2 cellular contexts compared by ENCODE assay signal in genomic region chr7:23477170-23477525, GRCh38.
TF ChIP-seq lines count a peak whose summit lies in the region.

No MANE protein-coding gene starts in this region.

TF ChIP-seq in SK-N-SH, 30 proteins besides CTCF, POLR2A, EP300 and RAD21 (continued from another document):
- TF ChIP-seq ZBTB33 (IDR thresholded peaks at IDR 0.05; ENCODE audit: borderline replicate concordance, low read depth) (no peak), REST (IDR thresholded peaks at IDR 0.05; ENCODE audit: low read depth, low read length) (no peak), SIN3A (IDR thresholded peaks at IDR 0.05; ENCODE audit: borderline replicate concordance, low read depth, low read length) (no peak), FOSL2 (IDR thresholded peaks at IDR 0.05; ENCODE audit: borderline replicate concordance, low read depth) (no peak), MEF2A (IDR thresholded peaks at IDR 0.05; ENCODE audit: borderline replicate concordance, low read depth) (no peak), TAF1 (IDR thresholded peaks at IDR 0.05; ENCODE audit: borderline replicate concordance, low read depth, low read length) (no peak), NFIC (IDR thresholded peaks at IDR 0.05; ENCODE audit: borderline replicate concordance) (no peak), TEAD4 (IDR thresholded peaks at IDR 0.05; ENCODE audit: borderline replicate concordance, insufficient read depth) (no peak)

TF ChIP-seq in endothelial cell of umbilical vein, 7 proteins besides CTCF, POLR2A, EP300 and RAD21 (continued from another document):
- no peak for TF ChIP-seq EZH2 (IDR thresholded peaks at IDR 0.05; ENCODE audit: borderline replicate concordance, low read depth, low read length, severe bottlenecking)
- TF ChIP-seq GATA2 (IDR thresholded peaks at IDR 0.05; ENCODE audit: insufficient read depth, insufficient read length, low read depth, low read length), result no peak
- TF ChIP-seq POLR2AphosphoS5 (IDR thresholded peaks at IDR 0.05; ENCODE audit: insufficient read depth, low read depth, low read length), result no peak
